Comparison of ENCODE assay signal across 12 cellular contexts in genomic region chr14:100372357-100373048, GRCh38. TPM values are rescaled to one million over a fixed set of nuclear protein-coding genes. Genes with fewer than 3 reads are reported as not detected.
DNase-seq lines count a peak whose midpoint lies in the region; ATAC-seq and TF ChIP-seq lines count a peak whose summit lies in the region.
"Had no signal": no experiment of that assay in that cellular context is flagged by ENCODE, and none has a peak within 500 bp of the region (broad histone marks: within the 10 kb centered on the region; RNA-seq: fewer than 3 reads in every experiment).

No MANE protein-coding gene starts in this region.

- intact Hi-C loops in colonic mucosa (cut with DNase I) = no loop called here

- H3K9me3 Mint-ChIP-seq in T-helper 2 cell treated with Interferon-gamma antibody and Interleukin-4, amounts not matched to agents 5 μg/mL and 100 μg/mL, for 36 hours = no peaks in the 10 kb centered on the region
- H3K9me3 Mint-ChIP-seq: nephron had no signal

- no peaks in the 10 kb centered on the region for H3K27me3 ChIP-seq in HUES6 (ENCODE audit: control insufficient read depth, insufficient read depth, low read length)
- no peaks in the 10 kb centered on the region for H3K27me3 ChIP-seq in colonic mucosa
- no peaks in the 10 kb centered on the region for H3K27me3 ChIP-seq in neutrophil
- H3K27me3 ChIP-seq: suprapubic skin had no signal

- H3K27ac Mint-ChIP-seq in T-helper 2 cell treated with Interferon-gamma antibody and Interleukin-4, amounts not matched to agents 5 μg/mL and 100 μg/mL, for 36 hours = peak overlapping the region; percentile 38

- peaks cover 58% of the 10 kb centered on the region for H3K4me1 Mint-ChIP-seq in T-helper 2 cell treated with Interferon-gamma antibody and Interleukin-4, amounts not matched to agents 5 μg/mL and 100 μg/mL, for 36 hours (ENCODE audit: low read depth)

- H3K9me3 ChIP-seq in HUES6 (ENCODE audit: control insufficient read depth, insufficient read depth, low read depth, low read length) (no peaks in the 10 kb centered on the region), colonic mucosa (no peaks in the 10 kb centered on the region), neutrophil (no peaks in the 10 kb centered on the region)
- H3K9me3 ChIP-seq: suprapubic skin had no signal

- H3K4me1 ChIP-seq in HUES6 (ENCODE audit: control insufficient read depth, insufficient read depth, low read length) (peaks cover 42% of the 10 kb centered on the region), colonic mucosa (peaks cover 3% of the 10 kb centered on the region), neutrophil (ENCODE audit: control insufficient read depth in 1 of 2, insufficient read depth in 1 of 2, low read depth in 1 of 2, low read length in 1 of 2) (peaks cover 68 to 77% of the 10 kb centered on the region in 2 experiments)

- ATAC-seq in HG03196 (IDR thresholded peaks at IDR 0.05; ENCODE audit: unreplicated experiment) (no peak), GM21717 (IDR thresholded peaks at IDR 0.05; ENCODE audit: unreplicated experiment) (no peak)

- peak overlapping the region; percentile 97 for H3K4me3 Mint-ChIP-seq in T-helper 2 cell treated with Interferon-gamma antibody and Interleukin-4, amounts not matched to agents 5 μg/mL and 100 μg/mL, for 36 hours
- H3K4me3 Mint-ChIP-seq: nephron had no signal

- H3K9ac ChIP-seq in HUES6 (ENCODE audit: low read length) = peak overlapping the region; percentile 96
- peak overlapping the region in 1 of 2 donors; percentile 45 for H3K9ac ChIP-seq in colonic mucosa (ENCODE audit: low read depth in 2 of 2, low read length in 2 of 2)

- H3K27ac ChIP-seq in HUES6 (ENCODE audit: low read depth, low read length) = peak overlapping the region; percentile 93; the same call in 1 of the 2 replicates
- peak overlapping the region; percentile 27 for H3K27ac ChIP-seq in colonic mucosa
- H3K27ac ChIP-seq in neutrophil = peak overlapping the region; percentile 97
- H3K27ac ChIP-seq: suprapubic skin had no signal

- H3K36me3 Mint-ChIP-seq in T-helper 2 cell treated with Interferon-gamma antibody and Interleukin-4, amounts not matched to agents 5 μg/mL and 100 μg/mL, for 36 hours (ENCODE audit: low read depth) = peaks cover 56% of the 10 kb centered on the region

- no peaks in the 10 kb centered on the region for H3K27me3 Mint-ChIP-seq in T-helper 2 cell treated with Interferon-gamma antibody and Interleukin-4, amounts not matched to agents 5 μg/mL and 100 μg/mL, for 36 hours (ENCODE audit: low read depth)

- no peak for TF ChIP-seq CTCF in colonic mucosa (IDR thresholded peaks at IDR 0.05)
- TF ChIP-seq CTCF in neutrophil (IDR thresholded peaks at IDR 0.05) = no peak

- peak overlapping the region; percentile 41; the same call in 1 of the 2 replicates for H3K4me3 ChIP-seq in HUES6 (ENCODE audit: low read depth, low read length)
- H3K4me3 ChIP-seq in colonic mucosa = no peak overlapping the region
- peak overlapping the region in 1 of 2 experiments; percentile 91 for H3K4me3 ChIP-seq in neutrophil (ENCODE audit: low read depth in 1 of 2, low read length in 1 of 2)
- H3K4me3 ChIP-seq: suprapubic skin had no signal

- no peak for DNase-seq in T-helper 2 cell treated with Interferon-gamma antibody and Interleukin-4, amounts not matched to agents 5 μg/mL and 100 μg/mL, for 36 hours (ENCODE audit: low spot score)
- DNase-seq in T-helper 2 cell (no peak), colonic mucosa (no peak), NCI-H774 (lab: John Stamatoyannopoulos, UW) (no peak)
- DNase-seq: activated effector memory CD4-positive, alpha-beta T cell treated with Interleukin-2 at 50 U/mL for 16 hours had no signal

- peaks cover 46% of the 10 kb centered on the region for H3K36me3 ChIP-seq in HUES6 (ENCODE audit: control insufficient read depth, insufficient read depth, low read length)
- H3K36me3 ChIP-seq in colonic mucosa = no peaks in the 10 kb centered on the region
- H3K36me3 ChIP-seq in neutrophil = peaks cover 16% of the 10 kb centered on the region

RNA-seq across cellular contexts. Expression of gene WDR25, which starts 3.8 kb away (rescaled TPM):
- 10 to 100 TPM in 1 of 2 donors, 1 to 10 TPM in 1; 5.8 to 12.4 TPM for total RNA-seq in colonic mucosa

RNA-seq across cellular contexts. Expression of gene SLC25A47, which starts 49.4 kb away (rescaled TPM):
- not detected for total RNA-seq in colonic mucosa
- total RNA-seq: T-helper 2 cell treated with Interferon-gamma antibody and Interleukin-4, amounts not matched to agents 100 ng/mL and 5 ng/mL, for 36 hours had no signal

Comparison
In these comparisons a context has a peak if more than half of its experiments do, and no peak if none do; other contexts are left out.
1. H3K27ac ChIP-seq: peak in every context shown above with its lines; median percentile 97 in neutrophil; 93 in HUES6; 27 in colonic mucosa.